Comparison of ENCODE assay signal across 6 cellular contexts in the genomic region with DNA sequence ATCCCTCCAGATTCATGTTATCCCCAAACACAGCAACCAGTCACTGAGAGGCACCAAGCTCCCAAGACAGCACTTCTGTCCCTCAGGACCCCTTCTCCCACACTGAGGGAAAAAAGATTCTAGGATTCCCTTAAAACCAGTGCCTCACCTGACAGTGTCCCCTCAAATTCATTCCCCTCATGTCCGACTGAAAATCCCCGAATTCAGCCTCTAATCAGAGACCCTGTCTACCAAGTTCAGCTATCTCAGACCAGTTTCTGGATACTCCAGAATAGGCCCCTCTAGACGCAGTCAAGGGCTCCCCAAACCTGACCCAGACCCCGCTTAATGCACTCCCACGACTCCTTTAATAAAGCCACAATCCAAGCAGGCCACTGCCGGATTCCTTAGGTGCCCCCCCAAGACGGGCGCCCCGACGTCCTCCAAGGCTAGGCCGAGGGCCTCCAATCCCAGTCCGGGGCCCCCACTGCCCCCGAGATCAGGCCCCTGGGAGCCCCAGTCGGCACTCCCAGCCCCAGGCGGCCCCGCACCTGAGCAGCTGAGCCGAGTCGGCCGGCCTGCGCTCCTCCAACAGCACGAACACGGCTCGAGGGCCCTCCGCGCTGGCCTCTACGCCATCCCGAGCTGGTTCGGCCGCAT. TPM values are rescaled to one million over a fixed set of nuclear protein-coding genes. Genes with fewer than 3 reads are reported as not detected.
DNase-seq lines count a peak whose midpoint lies in the region; ATAC-seq and TF ChIP-seq lines count a peak whose summit lies in the region.

No MANE protein-coding gene starts in this region.

- no peaks in the 10 kb centered on the region for H3K27me3 Mint-ChIP-seq in activated CD8-positive, alpha-beta memory T cell treated with anti-CD3 and anti-CD28 coated beads, Interleukin-2, amount 10 ng/mL, durations not matched to agents 7 days and 5 days

- H2AK5ac ChIP-seq in neuronal stem cell (ENCODE audit: low read depth, low read length) = no peak overlapping the region

- in situ Hi-C loops in mammary epithelial cell (cut with MboI; ENCODE audit: low sequenced_read_pairs in 2 of 2) = no loop called here

- no peak for DNase-seq in activated CD8-positive, alpha-beta memory T cell treated with anti-CD3 and anti-CD28 coated beads, Interleukin-2, amount 10 ng/mL, durations not matched to agents 7 days and 5 days
- DNase-seq in activated CD8-positive, alpha-beta memory T cell treated with anti-CD3 and anti-CD28 coated beads, Interleukin-2, amount 50 U/mL, for 48 hours = no peak
- no peak for DNase-seq in mammary epithelial cell
- DNase-seq in neuronal stem cell (ENCODE audit: low spot score) = no peak
- DNase-seq in GM20000 (ENCODE audit: low spot score) = no peak
- DNase-seq in DMS153 (lab: John Stamatoyannopoulos, UW) = no peak

- TF ChIP-seq CTCF in mammary epithelial cell (conservative IDR thresholded peaks at IDR 0.05 in 1 of 2, IDR thresholded peaks at IDR 0.05 in 1 of 2; ENCODE audit: extremely low read depth in 1 of 2, insufficient read depth in 1 of 2, low read depth in 1 of 2, low read length in 2 of 2) = no peak
- no peak for TF ChIP-seq CTCF in GM20000 (IDR thresholded peaks at IDR 0.05; ENCODE audit: extremely low read depth, missing control alignments)

- no peaks in the 10 kb centered on the region for H4K20me1 ChIP-seq in mammary epithelial cell (ENCODE audit: insufficient read depth, low read length)

- H3K9me3 Mint-ChIP-seq in activated CD8-positive, alpha-beta memory T cell treated with anti-CD3 and anti-CD28 coated beads, Interleukin-2, amount 10 ng/mL, durations not matched to agents 7 days and 5 days (ENCODE audit: low read depth) = no peaks in the 10 kb centered on the region

- no peak overlapping the region for H3K4ac ChIP-seq in neuronal stem cell (ENCODE audit: low read length)

- ATAC-seq in activated CD8-positive, alpha-beta memory T cell treated with anti-CD3 and anti-CD28 coated beads, Interleukin-2, amount 10 ng/mL, durations not matched to agents 7 days and 5 days = peak; percentile 10

- peak overlapping the region; percentile 73 for H3K27ac ChIP-seq in mammary epithelial cell (ENCODE audit: insufficient read depth, low read depth, low read length)
- H3K27ac ChIP-seq in neuronal stem cell (replicated peaks; ENCODE audit: low read length) = peak overlapping the region; percentile 46

- H3K23ac ChIP-seq in neuronal stem cell (ENCODE audit: low read depth, low read length, poor library complexity) = no peak overlapping the region

- no peak overlapping the region for H2BK12ac ChIP-seq in neuronal stem cell (ENCODE audit: low read length)

- peaks cover 11% of the 10 kb centered on the region for H3K36me3 Mint-ChIP-seq in activated CD8-positive, alpha-beta memory T cell treated with anti-CD3 and anti-CD28 coated beads, Interleukin-2, amount 10 ng/mL, durations not matched to agents 7 days and 5 days

- H4K8ac ChIP-seq in neuronal stem cell (ENCODE audit: low read depth, low read length) = no peak overlapping the region

- H2AFZ ChIP-seq in mammary epithelial cell (ENCODE audit: low read depth, low read length) = no peak overlapping the region
- peak overlapping the region; percentile 79 for H2AFZ ChIP-seq in neuronal stem cell (ENCODE audit: low read length)

- H3K4me3 ChIP-seq in mammary epithelial cell (replicated peaks in 1 of 3; ENCODE audit: insufficient read depth in 1 of 3, low read depth in 2 of 3, low read length in 3 of 3) = peak overlapping the region; percentile 39 to 71 (median 51)
- peak overlapping the region; percentile 70 to 95 for H3K4me3 ChIP-seq in neuronal stem cell (ENCODE audit: low read length in 2 of 2)

- H3K4me2 ChIP-seq in mammary epithelial cell (ENCODE audit: insufficient read depth, low read depth, low read length) (peak overlapping the region; percentile 60), neuronal stem cell (ENCODE audit: insufficient read depth, low read length, poor library complexity, severe bottlenecking) (peak overlapping the region; percentile 57)

- peaks cover 48% of the 10 kb centered on the region for H3K79me2 ChIP-seq in mammary epithelial cell (ENCODE audit: insufficient read depth, low read length)

- H3K27ac Mint-ChIP-seq in activated CD8-positive, alpha-beta memory T cell treated with anti-CD3 and anti-CD28 coated beads, Interleukin-2, amount 10 ng/mL, durations not matched to agents 7 days and 5 days = peak overlapping the region; percentile 90

- H3K9ac ChIP-seq in mammary epithelial cell (ENCODE audit: insufficient read depth, low read length) = peak overlapping the region; percentile 91
- H3K9ac ChIP-seq in neuronal stem cell (ENCODE audit: low read depth, low read length, poor library complexity) = no peak overlapping the region

- H3K36me3 ChIP-seq in mammary epithelial cell (ENCODE audit: insufficient read depth, low read length) = peaks cover 5% of the 10 kb centered on the region
- H3K36me3 ChIP-seq in neuronal stem cell (replicated peaks in 1 of 2; ENCODE audit: control insufficient read depth in 2 of 2, insufficient read depth in 2 of 2, low read length in 2 of 2) = peaks cover 14 to 18% of the 10 kb centered on the region in 2 donors

- H3K9me3 ChIP-seq in mammary epithelial cell (replicated peaks; ENCODE audit: insufficient read depth, low read length) (no peaks in the 10 kb centered on the region), neuronal stem cell (replicated peaks in 1 of 2; ENCODE audit: control insufficient read depth in 2 of 2, insufficient read depth in 1 of 2, low read depth in 1 of 2, low read length in 2 of 2) (no peaks in the 10 kb centered on the region)

- H2BK5ac ChIP-seq in neuronal stem cell (ENCODE audit: low read length) = peak overlapping the region; percentile 87

- peaks cover 36% of the 10 kb centered on the region for H3K4me1 Mint-ChIP-seq in activated CD8-positive, alpha-beta memory T cell treated with anti-CD3 and anti-CD28 coated beads, Interleukin-2, amount 10 ng/mL, durations not matched to agents 7 days and 5 days

- dilution Hi-C loops in mammary epithelial cell (cut with HindIII; ENCODE audit: low sequenced_read_pairs) = loop anchor here (5.0 kb wide), 2 partner anchors 60 to 80 kb away; no protein-coding TSS in a partner anchor

- no peak overlapping the region for H2BK15ac ChIP-seq in neuronal stem cell (ENCODE audit: low read length)

- H4K91ac ChIP-seq in neuronal stem cell (ENCODE audit: low read depth, low read length, poor library complexity) = no peak overlapping the region

- H3K4me3 Mint-ChIP-seq in activated CD8-positive, alpha-beta memory T cell treated with anti-CD3 and anti-CD28 coated beads, Interleukin-2, amount 10 ng/mL, durations not matched to agents 7 days and 5 days = peak overlapping the region; percentile 89

- H3K18ac ChIP-seq in neuronal stem cell (ENCODE audit: low read length) = peak overlapping the region; percentile 83

- WGBS in mammary epithelial cell (ENCODE audit: low coverage, missing lambda C conversion rate) = 16% methylated on average over 6 of the region's 29 CpGs
- no CpG with 5 or more reads among the region's 29 CpGs for WGBS in neuronal stem cell (ENCODE audit: extremely low coverage in 2 of 2, insufficient read length in 2 of 2, insufficient replicate concordance in 1 of 2), 2 donors

- H3K4me1 ChIP-seq in mammary epithelial cell (ENCODE audit: insufficient read depth, low read length) (peaks cover 15% of the 10 kb centered on the region), neuronal stem cell (ENCODE audit: control insufficient read depth in 2 of 2, insufficient read depth in 1 of 2, low read depth in 1 of 2, low read length in 2 of 2) (peaks cover 8 to 17% of the 10 kb centered on the region in 2 donors)

- BruUV-seq in mammary epithelial cell (replicated peaks; lab: Mats Ljungman, UMichigan) = TSS peak; percentile 91

- intact Hi-C loops in mammary epithelial cell (cut with micrococcal nuclease) = loop anchor here (1.0 to 5.0 kb wide), 10 partner anchors 32 to 280 kb away; partner anchors contain the start of genes GRIPAP1 and PRAF2

- no peak overlapping the region for H3K14ac ChIP-seq in neuronal stem cell (ENCODE audit: low read length)

- peaks cover 2% of the 10 kb centered on the region for H3K79me1 ChIP-seq in neuronal stem cell (ENCODE audit: low read depth, low read length)

- CTCF ChIA-PET in activated CD8-positive, alpha-beta memory T cell treated with anti-CD3 and anti-CD28 coated beads, Interleukin-2, amount 10 ng/mL, durations not matched to agents 7 days and 5 days (lab: Charles Lee) = interaction anchor here (0.9 to 2.3 kb wide), 8 partner anchors 13 to 125 kb away, joined by 3 to 9 read pairs (median 4); partner anchors contain the start of genes GRIPAP1 and OTUD5
- CTCF ChIA-PET in mammary epithelial cell (lab: Charles Lee; ENCODE audit: low non-redundant PET) = no interaction called here

- H2BK120ac ChIP-seq in neuronal stem cell (ENCODE audit: low read depth, low read length) = no peak overlapping the region

- H3K27me3 ChIP-seq in mammary epithelial cell (ENCODE audit: insufficient read depth, low read length) (no peaks in the 10 kb centered on the region), neuronal stem cell (ENCODE audit: control insufficient read depth in 3 of 3, insufficient read depth in 3 of 3, low read depth in 1 of 3, low read length in 3 of 3) (no peaks in the 10 kb centered on the region)

RNA-seq across cellular contexts. Expression of gene TFE3, which starts 0.5 kb away (rescaled TPM):
- 10 to 100 TPM; 29.4 to 34.1 TPM for total RNA-seq in activated CD8-positive, alpha-beta memory T cell treated with anti-CD3 and anti-CD28 coated beads, Interleukin-2, amount 10 ng/mL, durations not matched to agents 7 days and 5 days
- 10 to 100 TPM; 30.5 to 61.1 TPM for total RNA-seq in mammary epithelial cell
- 13.8 TPM for polyA plus RNA-seq in mammary epithelial cell
- polyA minus RNA-seq in mammary epithelial cell = 21.4 TPM
- 25.5 TPM for polyA plus RNA-seq in neuronal stem cell (2013, experiment 1 of 2)
- polyA plus RNA-seq in neuronal stem cell (2013, experiment 2 of 2) = 25.7 TPM

RNA-seq across cellular contexts. Expression of gene CCDC120, which starts 16.1 kb away (rescaled TPM):
- total RNA-seq in activated CD8-positive, alpha-beta memory T cell treated with anti-CD3 and anti-CD28 coated beads, Interleukin-2, amount 10 ng/mL, durations not matched to agents 7 days and 5 days = 1 to 10 TPM; 6.9 to 7.9 TPM
- total RNA-seq in mammary epithelial cell = 10 to 100 TPM in 1 of 2 donors, 1 to 10 TPM in 1; 8.3 to 26.1 TPM
- polyA plus RNA-seq in mammary epithelial cell = 12.6 TPM
- 20.5 TPM for polyA minus RNA-seq in mammary epithelial cell
- polyA plus RNA-seq in neuronal stem cell (2013, experiment 1 of 2) = 5.3 TPM
- 5.6 TPM for polyA plus RNA-seq in neuronal stem cell (2013, experiment 2 of 2)

RNA-seq across cellular contexts. Expression of gene PRAF2, which starts 31.1 kb away (rescaled TPM):
- 10 to 100 TPM; 21.4 to 21.6 TPM for total RNA-seq in activated CD8-positive, alpha-beta memory T cell treated with anti-CD3 and anti-CD28 coated beads, Interleukin-2, amount 10 ng/mL, durations not matched to agents 7 days and 5 days
- total RNA-seq in mammary epithelial cell = 10 to 100 TPM in 1 of 2 donors, 1 to 10 TPM in 1; 8.2 to 27.7 TPM
- polyA plus RNA-seq in mammary epithelial cell = 17.5 TPM
- polyA minus RNA-seq in mammary epithelial cell = 30.2 TPM
- polyA plus RNA-seq in neuronal stem cell (2013, experiment 1 of 2) = 91.4 TPM
- polyA plus RNA-seq in neuronal stem cell (2013, experiment 2 of 2) = 93.5 TPM

RNA-seq across cellular contexts. Expression of gene WDR45, which starts 37.0 kb away (rescaled TPM):
- 10 to 100 TPM; 34.8 to 50.5 TPM for total RNA-seq in activated CD8-positive, alpha-beta memory T cell treated with anti-CD3 and anti-CD28 coated beads, Interleukin-2, amount 10 ng/mL, durations not matched to agents 7 days and 5 days
- total RNA-seq in mammary epithelial cell = 10 to 100 TPM; 53.3 to 55.0 TPM
- polyA plus RNA-seq in mammary epithelial cell = 61.4 TPM
- 41.2 TPM for polyA minus RNA-seq in mammary epithelial cell
- polyA plus RNA-seq in neuronal stem cell (2013, experiment 1 of 2) = 17.0 TPM
- polyA plus RNA-seq in neuronal stem cell (2013, experiment 2 of 2) = 16.8 TPM

RNA-seq across cellular contexts. Expression of gene GRIPAP1, which starts 40.6 kb away (rescaled TPM):
- total RNA-seq in activated CD8-positive, alpha-beta memory T cell treated with anti-CD3 and anti-CD28 coated beads, Interleukin-2, amount 10 ng/mL, durations not matched to agents 7 days and 5 days = 100 to 1,000 TPM; 104 to 126 TPM
- total RNA-seq in mammary epithelial cell = 10 to 100 TPM; 16.5 to 42.7 TPM
- polyA plus RNA-seq in mammary epithelial cell = 16.1 TPM
- polyA minus RNA-seq in mammary epithelial cell = 96.7 TPM
- polyA plus RNA-seq in neuronal stem cell (2013, experiment 1 of 2) = 22.5 TPM
- 21.8 TPM for polyA plus RNA-seq in neuronal stem cell (2013, experiment 2 of 2)
